ENCODE assay signal across 10 cellular contexts in the genomic region with DNA sequence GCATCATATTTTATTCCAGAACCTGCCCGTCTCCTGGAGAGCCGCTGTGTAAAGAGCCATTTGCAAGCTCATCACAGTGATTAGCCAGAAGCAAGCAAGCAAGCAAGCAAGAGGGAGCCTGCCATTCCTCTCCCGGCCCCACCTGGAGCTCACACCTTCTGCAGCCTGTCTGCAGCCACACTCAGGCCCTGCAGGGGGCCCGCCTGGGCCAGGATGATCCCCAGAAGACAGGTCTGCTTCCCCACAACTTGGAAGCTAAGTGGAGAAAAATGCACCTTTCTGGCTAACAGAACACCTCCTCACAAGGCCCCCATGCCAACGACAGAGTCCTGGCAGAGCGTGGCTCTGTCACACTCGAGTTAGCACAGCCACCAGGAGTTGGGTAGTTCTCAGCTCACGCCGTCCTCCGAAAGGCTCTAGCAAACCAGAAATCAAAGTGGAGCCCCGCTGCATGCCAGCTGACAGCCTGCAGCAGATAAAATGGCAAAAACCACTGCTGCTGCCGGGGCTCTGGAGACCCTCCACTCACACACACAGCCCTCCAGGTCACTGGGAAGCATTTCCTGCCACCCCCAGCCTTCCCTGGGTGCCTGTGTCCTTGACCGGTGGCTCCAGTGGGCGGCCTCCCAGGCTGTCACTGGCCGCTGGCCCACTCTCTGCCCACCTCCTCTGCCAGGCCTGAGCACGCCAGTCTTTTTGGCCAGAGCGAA. TPM values are rescaled to one million over a fixed set of nuclear protein-coding genes. Genes with fewer than 3 reads are reported as not detected.
DNase-seq lines count a peak whose midpoint lies in the region; ATAC-seq, FAIRE-seq and TF ChIP-seq lines count a peak whose summit lies in the region.
"Had no signal": no experiment of that assay in that cellular context is flagged by ENCODE, and none has a peak within 500 bp of the region (broad histone marks: within the 10 kb centered on the region; RNA-seq: fewer than 3 reads in every experiment).

No MANE protein-coding gene starts in this region.

- H3K27ac ChIP-seq in A549 (no peak overlapping the region), HEK293 (ENCODE audit: extremely low read depth, low read depth, low read length) (no peak overlapping the region), psoas muscle (no peak overlapping the region)
- H3K27ac ChIP-seq: esophagus muscularis mucosa, transverse colon had no signal

- POLR2A ChIA-PET in A549 (lab: Yijun Ruan, JAX) = no interaction called here
- POLR2A ChIA-PET in HEK293 (lab: Yijun Ruan, JAX) = no interaction called here

- no peak for FAIRE-seq in A549 (lab: Jason Lieb, UNC)

- no peaks in the 10 kb centered on the region for H3K4me1 ChIP-seq in A549
- peaks cover 4% of the 10 kb centered on the region; the same call in 1 of the 2 replicates for H3K4me1 ChIP-seq in HEK293 (ENCODE audit: control insufficient read depth, insufficient read depth, low read length)
- H3K4me1 ChIP-seq in psoas muscle = no peaks in the 10 kb centered on the region
- H3K4me1 ChIP-seq: esophagus muscularis mucosa, transverse colon had no signal

- DNase-seq in A549 (ENCODE audit: low read depth in 1 of 2, low spot score in 1 of 2) = no peak
- peak; percentile 2 for DNase-seq in RPMI8226
- DNase-seq in kidney epithelial cell (ENCODE audit: low read depth) = no peak
- no peak for DNase-seq in RKO (ENCODE audit: low spot score)
- no peak for DNase-seq in psoas muscle
- DNase-seq in GDM1 (lab: John Stamatoyannopoulos, UW) = no peak
- no peak for DNase-seq in AML-193 (lab: John Stamatoyannopoulos, UW)

- ATAC-seq in A549 (peak; percentile 61 to 70; a peak in 3 of 6 replicates), psoas muscle (no peak)

- no peak for TF ChIP-seq POLR2A in A549 (IDR thresholded peaks at IDR 0.05; ENCODE audit: low read length)

- no peak overlapping the region for H3K4me3 ChIP-seq in A549
- H3K4me3 ChIP-seq in HEK293 (ENCODE audit: low read depth, low read length) = no peak overlapping the region
- no peak overlapping the region for H3K4me3 ChIP-seq in kidney epithelial cell (ENCODE audit: low read depth, low read length)
- no peak overlapping the region for H3K4me3 ChIP-seq in psoas muscle
- H3K4me3 ChIP-seq: esophagus muscularis mucosa, transverse colon had no signal

- intact Hi-C loops in psoas muscle (cut with DNase I) = no loop called here

- CTCF ChIA-PET in A549 (lab: Yijun Ruan, JAX) (no interaction called here), HEK293 (lab: Yijun Ruan, JAX) (interaction anchor here (0.7 to 0.9 kb wide), 2 partner anchors 31 to 63 kb away, joined by 3 read pairs; no protein-coding TSS in a partner anchor)

- H3K27me3 ChIP-seq in kidney epithelial cell (ENCODE audit: control insufficient read depth, insufficient read depth, low read length) (no peaks in the 10 kb centered on the region), psoas muscle (ENCODE audit: insufficient read depth in 3 of 3, low read length in 2 of 3) (no peaks in the 10 kb centered on the region)
- H3K27me3 ChIP-seq: esophagus muscularis mucosa, transverse colon had no signal

- TF ChIP-seq RAD21 in A549 (conservative IDR thresholded peaks at IDR 0.05 in 1 of 2, IDR thresholded peaks at IDR 0.05 in 1 of 2) = no peak

- H3K4me2 ChIP-seq in A549 = no peak overlapping the region

- no peaks in the 10 kb centered on the region for H3K9me3 ChIP-seq in A549
- no peaks in the 10 kb centered on the region for H3K9me3 ChIP-seq in HEK293 (ENCODE audit: control insufficient read depth, insufficient read depth, low read depth, low read length)
- H3K9me3 ChIP-seq in psoas muscle = no peaks in the 10 kb centered on the region
- H3K9me3 ChIP-seq: transverse colon had no signal

- WGBS in A549 (ENCODE audit: missing lambda C conversion rate) = 67% methylated on average over 12 of the region's 17 CpGs
- 81 to 84% (median 82%) methylated on average over 17 of the region's 17 CpGs for WGBS in psoas muscle, 3 donors

- no peaks in the 10 kb centered on the region for H3K36me3 ChIP-seq in HEK293 (ENCODE audit: control insufficient read depth in 2 of 2, insufficient read depth in 1 of 2, low read length in 2 of 2)
- H3K36me3 ChIP-seq in kidney epithelial cell (ENCODE audit: control insufficient read depth, insufficient read depth, low read length) = no peaks in the 10 kb centered on the region
- no peaks in the 10 kb centered on the region for H3K36me3 ChIP-seq in psoas muscle (ENCODE audit: insufficient read depth in 1 of 2, low read depth in 1 of 2)
- H3K36me3 ChIP-seq: esophagus muscularis mucosa, transverse colon had no signal

- TF ChIP-seq CTCF in A549 (IDR thresholded peaks at IDR 0.05) (no peak), HEK293 (tag by site-specific recombination; IDR thresholded peaks at IDR 0.05) (no peak), kidney epithelial cell (IDR thresholded peaks at IDR 0.05; ENCODE audit: insufficient read depth, low read length, poor library complexity, severe bottlenecking) (peak; percentile 42), psoas muscle (IDR thresholded peaks at IDR 0.05) (no peak)

- no peak for TF ChIP-seq EP300 in A549 (IDR thresholded peaks at IDR 0.05)

TF ChIP-seq in A549, 52 proteins besides CTCF, POLR2A, EP300 and RAD21:
- TF ChIP-seq EHMT2 (IDR thresholded peaks at IDR 0.05; ENCODE audit: low read depth) = no peak
- TF ChIP-seq MAZ (IDR thresholded peaks at IDR 0.05; ENCODE audit: borderline replicate concordance, low read depth, low read length) = no peak
- TF ChIP-seq TP53 (CRISPR knock-in tag; IDR thresholded peaks at IDR 0.05) = no peak
- no peak for TF ChIP-seq EHF (CRISPR knock-in tag; IDR thresholded peaks at IDR 0.05)
- no peak for TF ChIP-seq ZC3H11A (IDR thresholded peaks at IDR 0.05)
- TF ChIP-seq CBX2 (IDR thresholded peaks at IDR 0.05; ENCODE audit: borderline replicate concordance, low read depth) = no peak
- no peak for TF ChIP-seq HOXB5 (CRISPR knock-in tag; IDR thresholded peaks at IDR 0.05)
TF ChIP-seq in A549: peak in this region for 0.

TF ChIP-seq in HEK293, 187 proteins besides CTCF, POLR2A, EP300 and RAD21:
- TF ChIP-seq ZNF169 (tag by site-specific recombination; IDR thresholded peaks at IDR 0.05) = no peak
- no peak for TF ChIP-seq SP7 (tag by site-specific recombination; IDR thresholded peaks at IDR 0.05)
- TF ChIP-seq, protein P1, sequence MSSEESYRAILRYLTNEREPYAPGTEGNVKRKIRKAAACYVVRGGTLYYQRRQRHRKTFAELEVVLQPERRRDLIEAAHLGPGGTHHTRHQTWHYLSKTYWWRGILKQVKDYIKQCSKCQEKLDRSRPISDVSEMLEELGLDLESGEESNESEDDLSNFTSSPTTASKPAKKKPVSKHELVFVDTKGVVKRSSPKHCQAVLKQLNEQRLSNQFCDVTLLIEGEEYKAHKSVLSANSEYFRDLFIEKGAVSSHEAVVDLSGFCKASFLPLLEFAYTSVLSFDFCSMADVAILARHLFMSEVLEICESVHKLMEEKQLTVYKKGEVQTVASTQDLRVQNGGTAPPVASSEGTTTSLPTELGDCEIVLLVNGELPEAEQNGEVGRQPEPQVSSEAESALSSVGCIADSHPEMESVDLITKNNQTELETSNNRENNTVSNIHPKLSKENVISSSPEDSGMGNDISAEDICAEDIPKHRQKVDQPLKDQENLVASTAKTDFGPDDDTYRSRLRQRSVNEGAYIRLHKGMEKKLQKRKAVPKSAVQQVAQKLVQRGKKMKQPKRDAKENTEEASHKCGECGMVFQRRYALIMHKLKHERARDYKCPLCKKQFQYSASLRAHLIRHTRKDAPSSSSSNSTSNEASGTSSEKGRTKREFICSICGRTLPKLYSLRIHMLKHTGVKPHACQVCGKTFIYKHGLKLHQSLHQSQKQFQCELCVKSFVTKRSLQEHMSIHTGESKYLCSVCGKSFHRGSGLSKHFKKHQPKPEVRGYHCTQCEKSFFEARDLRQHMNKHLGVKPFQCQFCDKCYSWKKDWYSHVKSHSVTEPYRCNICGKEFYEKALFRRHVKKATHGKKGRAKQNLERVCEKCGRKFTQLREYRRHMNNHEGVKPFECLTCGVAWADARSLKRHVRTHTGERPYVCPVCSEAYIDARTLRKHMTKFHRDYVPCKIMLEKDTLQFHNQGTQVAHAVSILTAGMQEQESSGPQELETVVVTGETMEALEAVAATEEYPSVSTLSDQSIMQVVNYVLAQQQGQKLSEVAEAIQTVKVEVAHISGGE (tag by site-specific recombination; conservative IDR thresholded peaks at IDR 0.05; ENCODE audit: low read depth) = no peak
- TF ChIP-seq GLIS1 (tag by site-specific recombination; IDR thresholded peaks at IDR 0.05) = peak; percentile 33
- no peak for TF ChIP-seq ZNF221 (tag by site-specific recombination; IDR thresholded peaks at IDR 0.05; ENCODE audit: borderline replicate concordance)

RNA-seq across cellular contexts. Expression of a gene that starts 54.9 kb away (rescaled TPM):
- polyA plus RNA-seq in A549 (2011; rRNA removed) (112 TPM in 2 replicates), A549 (2017; fragmentation: RNase III; extraction: RNeasy Plus Mini Kit Qiagen cat#74134 plus additional on column Dnase treatment) (74.4 to 77.2 TPM (median 76.9 TPM) in 3 replicates), psoas muscle (10 to 100 TPM; 30.5 to 63.4 (median 56.9) TPM)
- 58.5 and 70.6 TPM in 2 replicates for polyA plus RNA-seq in A549 (2012; cell fraction: cytosol; rRNA removed)
- polyA plus RNA-seq in A549 (2012; cell fraction: nucleus; rRNA removed) = 54.2 and 80.8 TPM in 2 replicates
- 51.2 and 53.8 TPM in 2 replicates for polyA minus RNA-seq in A549 (2011; rRNA and poly(A)+ RNA removed)
- total RNA-seq in kidney epithelial cell (103 and 116 TPM in 2 replicates), psoas muscle (10 to 100 TPM; 35.3 to 54.0 (median 47.0) TPM)

Comparison
In these comparisons a context has a peak if more than half of its experiments do, and no peak if none do; other contexts are left out.
1. ATAC-seq: peak in A549 (2 of 2); none in psoas muscle (0 of 4).